Comparison of ENCODE assay signal across 20 cellular contexts in the genomic region with DNA sequence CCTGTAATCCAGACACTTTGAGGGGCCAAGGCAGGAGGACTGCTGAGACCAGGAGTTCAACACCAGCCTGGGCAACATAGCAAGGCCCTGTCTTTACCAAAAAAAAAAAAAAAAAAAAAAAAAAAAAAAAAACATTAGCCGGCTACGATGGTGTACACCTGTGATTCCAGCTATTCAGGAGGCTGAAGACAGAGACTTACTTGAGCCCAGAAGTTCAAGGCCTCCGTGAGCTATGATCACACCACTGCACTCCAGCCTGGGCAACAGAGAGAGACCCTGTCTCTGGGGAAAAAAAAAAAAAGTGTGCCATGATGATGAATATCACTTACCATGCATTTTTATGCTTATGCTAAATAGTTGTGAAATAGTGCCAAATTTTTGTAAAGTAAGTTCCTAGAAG.
DNase-seq lines count a peak whose midpoint lies in the region; ATAC-seq and TF ChIP-seq lines count a peak whose summit lies in the region.
"Had no signal": no experiment of that assay in that cellular context is flagged by ENCODE, and none has a peak within 500 bp of the region (broad histone marks: within the 10 kb centered on the region; RNA-seq: fewer than 3 reads in every experiment).

No MANE protein-coding gene starts in this region.

- H3K27ac ChIP-seq in CD4-positive, alpha-beta T cell (ENCODE audit: low read depth, low read length) = no peak overlapping the region
- H3K27ac ChIP-seq in MM.1S (ENCODE audit: low read length) (peak overlapping the region; percentile 74), gastroesophageal sphincter (no peak overlapping the region)
- H3K27ac ChIP-seq: BLaER1 treated with 17β-estradiol and CSF1 and Interleukin-3, amounts not matched to agents 10 nM and 100 nM had no signal

- POLR2A ChIA-PET in CD4-positive, alpha-beta T cell (lab: Charles Lee) = interaction anchor here (0.9 to 1.5 kb wide), 2 partner anchors 8 to 42 kb away, joined by 3 to 5 read pairs; no protein-coding TSS in a partner anchor
- POLR2A ChIA-PET in naive thymus-derived CD8-positive, alpha-beta T cell (lab: Charles Lee) = interaction anchor here (0.7 to 1.2 kb wide), 2 partner anchors 8 to 14 kb away, joined by 3 read pairs; no protein-coding TSS in a partner anchor

- TF ChIP-seq POLR2A in gastroesophageal sphincter (IDR thresholded peaks at IDR 0.05) = no peak

- H3K36me3 Mint-ChIP-seq in activated T-cell treated with anti-CD3 and anti-CD28 coated beads, Interleukin-2, amount 50 U/mL, for 72 hours (ENCODE audit: insufficient read depth in 2 of 2) = peaks cover 0 to 2% of the 10 kb centered on the region in 2 donors
- H3K36me3 Mint-ChIP-seq in activated T-cell treated with anti-CD3 and anti-CD28 coated beads, Interleukin-2, amount 50 U/mL, for 24 hours (ENCODE audit: low read depth) = no peaks in the 10 kb centered on the region
- no peaks in the 10 kb centered on the region for H3K36me3 Mint-ChIP-seq in CD4-positive, alpha-beta T cell (ENCODE audit: low read depth)
- H3K36me3 Mint-ChIP-seq in naive thymus-derived CD8-positive, alpha-beta T cell = no peaks in the 10 kb centered on the region

- no peaks in the 10 kb centered on the region for H3K27me3 Mint-ChIP-seq in activated T-cell treated with anti-CD3 and anti-CD28 coated beads, Interleukin-2, amount 50 U/mL, for 72 hours (ENCODE audit: low read depth)
- no peaks in the 10 kb centered on the region for H3K27me3 Mint-ChIP-seq in activated T-cell treated with anti-CD3 and anti-CD28 coated beads, Interleukin-2, amount 50 U/mL, for 24 hours
- no peaks in the 10 kb centered on the region for H3K27me3 Mint-ChIP-seq in CD4-positive, alpha-beta T cell
- no peaks in the 10 kb centered on the region for H3K27me3 Mint-ChIP-seq in naive thymus-derived CD8-positive, alpha-beta T cell

- H3K27ac Mint-ChIP-seq in activated T-cell treated with anti-CD3 and anti-CD28 coated beads, Interleukin-2, amount 50 U/mL, for 72 hours = peak overlapping the region; percentile 85
- H3K27ac Mint-ChIP-seq in activated T-cell treated with anti-CD3 and anti-CD28 coated beads, Interleukin-2, amount 50 U/mL, for 24 hours = no peak overlapping the region
- peak overlapping the region; percentile 80 for H3K27ac Mint-ChIP-seq in CD4-positive, alpha-beta T cell
- H3K27ac Mint-ChIP-seq in naive thymus-derived CD8-positive, alpha-beta T cell = peak overlapping the region in 8 of 10 donors; percentile 80 to 95 (median 90)

- no peaks in the 10 kb centered on the region for H3K27me3 ChIP-seq in CD4-positive, alpha-beta T cell (ENCODE audit: control insufficient read depth, insufficient read depth, low read length)
- H3K27me3 ChIP-seq in MM.1S (replicated peaks; ENCODE audit: insufficient read depth, low read length) (no peaks in the 10 kb centered on the region), gastroesophageal sphincter (no peaks in the 10 kb centered on the region)
- H3K27me3 ChIP-seq: BLaER1 treated with 17β-estradiol and CSF1 and Interleukin-3, amounts not matched to agents 10 nM and 100 nM had no signal

- no peak overlapping the region for H2AFZ ChIP-seq in MM.1S (ENCODE audit: low read length)

- H4K20me1 ChIP-seq in MM.1S (ENCODE audit: insufficient read depth, low read length) = no peaks in the 10 kb centered on the region

- H3K4me1 ChIP-seq in MM.1S (ENCODE audit: low read length) = peaks cover 51% of the 10 kb centered on the region
- H3K4me1 ChIP-seq in gastroesophageal sphincter = no peaks in the 10 kb centered on the region

- intact Hi-C loops in CD4-positive, alpha-beta T cell (cut with DNase I, micrococcal nuclease) = loop anchor here (2.0 to 5.0 kb wide), 3 partner anchors 16 to 47 kb away; no protein-coding TSS in a partner anchor

- H3K36me3 ChIP-seq in MM.1S (replicated peaks; ENCODE audit: insufficient read depth, low read length) = no peaks in the 10 kb centered on the region
- peaks cover 0 to 5% of the 10 kb centered on the region in 2 donors for H3K36me3 ChIP-seq in gastroesophageal sphincter

- no peak for ATAC-seq in activated T-cell treated with anti-CD3 and anti-CD28 coated beads, Interleukin-2, amount 50 U/mL, for 72 hours (replicated peaks in 1 of 2)
- ATAC-seq in CD4-positive, alpha-beta T cell (ENCODE audit: poor library complexity) = no peak
- ATAC-seq in naive thymus-derived CD8-positive, alpha-beta T cell = no peak
- ATAC-seq in gastroesophageal sphincter = no peak
- ATAC-seq: PC-3 had no signal

- 81 to 94% methylated on average over 2 to 3 of the region's 3 CpGs for WGBS in gastroesophageal sphincter (ENCODE audit: low coverage in 1 of 2), 2 donors

- no peaks in the 10 kb centered on the region for H3K9me2 ChIP-seq in MM.1S (replicated peaks; ENCODE audit: insufficient read depth, low read length)
- H3K9me2 ChIP-seq: SK-N-SH had no signal

- H3K79me2 ChIP-seq in MM.1S (ENCODE audit: low read length) = peaks cover 3% of the 10 kb centered on the region; the same call in 1 of the 2 replicates

- no peak overlapping the region for H3K4me3 ChIP-seq in MM.1S (ENCODE audit: low read length)
- H3K4me3 ChIP-seq in gastroesophageal sphincter = no peak overlapping the region
- H3K4me3 ChIP-seq: BLaER1 treated with 17β-estradiol and CSF1 and Interleukin-3, amounts not matched to agents 10 nM and 100 nM had no signal

- peaks cover 57% of the 10 kb centered on the region for H3K4me1 Mint-ChIP-seq in activated T-cell treated with anti-CD3 and anti-CD28 coated beads, Interleukin-2, amount 50 U/mL, for 72 hours (ENCODE audit: low read depth)
- H3K4me1 Mint-ChIP-seq in activated T-cell treated with anti-CD3 and anti-CD28 coated beads, Interleukin-2, amount 50 U/mL, for 24 hours (ENCODE audit: low read depth) = peaks cover 76% of the 10 kb centered on the region
- peaks cover 97% of the 10 kb centered on the region for H3K4me1 Mint-ChIP-seq in CD4-positive, alpha-beta T cell (ENCODE audit: low read depth)
- H3K4me1 Mint-ChIP-seq in naive thymus-derived CD8-positive, alpha-beta T cell = peaks cover 48 to 94% (median 89%) of the 10 kb centered on the region in 4 donors

- peak overlapping the region; percentile 33; the same call in 1 of the 2 replicates for H3K9ac ChIP-seq in MM.1S (ENCODE audit: low read length)
- H3K9ac ChIP-seq: BLaER1 treated with 17β-estradiol and CSF1 and Interleukin-3, amounts not matched to agents 10 nM and 100 nM; SK-N-SH had no signal

- TF ChIP-seq EP300 in gastroesophageal sphincter (IDR thresholded peaks at IDR 0.05) = no peak

- H3K9me3 Mint-ChIP-seq in activated T-cell treated with anti-CD3 and anti-CD28 coated beads, Interleukin-2, amount 50 U/mL, for 72 hours = no peaks in the 10 kb centered on the region
- H3K9me3 Mint-ChIP-seq in activated T-cell treated with anti-CD3 and anti-CD28 coated beads, Interleukin-2, amount 50 U/mL, for 24 hours = no peaks in the 10 kb centered on the region
- no peaks in the 10 kb centered on the region for H3K9me3 Mint-ChIP-seq in CD4-positive, alpha-beta T cell
- H3K9me3 Mint-ChIP-seq in naive thymus-derived CD8-positive, alpha-beta T cell = peaks cover 0 to 2% (median 0%) of the 10 kb centered on the region in 9 donors
- H3K9me3 Mint-ChIP-seq: HFFc6 had no signal

- no peak overlapping the region for H3K4me3 Mint-ChIP-seq in activated T-cell treated with anti-CD3 and anti-CD28 coated beads, Interleukin-2, amount 50 U/mL, for 72 hours
- H3K4me3 Mint-ChIP-seq in activated T-cell treated with anti-CD3 and anti-CD28 coated beads, Interleukin-2, amount 50 U/mL, for 24 hours = no peak overlapping the region
- no peak overlapping the region for H3K4me3 Mint-ChIP-seq in CD4-positive, alpha-beta T cell
- peak overlapping the region in 6 of 10 donors; percentile 58 to 84 (median 74) for H3K4me3 Mint-ChIP-seq in naive thymus-derived CD8-positive, alpha-beta T cell

- H3K9me3 ChIP-seq in CD4-positive, alpha-beta T cell (ENCODE audit: control insufficient read depth, low read length) = no peaks in the 10 kb centered on the region
- H3K9me3 ChIP-seq in MM.1S (replicated peaks; ENCODE audit: insufficient read depth, low read length) = no peaks in the 10 kb centered on the region
- no peaks in the 10 kb centered on the region for H3K9me3 ChIP-seq in gastroesophageal sphincter
- H3K9me3 ChIP-seq: SK-N-SH had no signal

- no peak for TF ChIP-seq CTCF in CD4-positive, alpha-beta T cell (IDR thresholded peaks at IDR 0.05)
- no peak for TF ChIP-seq CTCF in MM.1S (IDR thresholded peaks at IDR 0.05; ENCODE audit: low read length)
- TF ChIP-seq CTCF in gastroesophageal sphincter (IDR thresholded peaks at IDR 0.05) = no peak

- CTCF ChIA-PET in CD4-positive, alpha-beta T cell (lab: Charles Lee) = no interaction called here

- no peak for DNase-seq in activated T-cell treated with anti-CD3 and anti-CD28 coated beads, Interleukin-2, amount 50 U/mL, for 72 hours
- DNase-seq in activated T-cell treated with anti-CD3 and anti-CD28 coated beads, Interleukin-2, amount 50 U/mL, for 24 hours = no peak
- DNase-seq in CD4-positive, alpha-beta T cell = no peak
- DNase-seq in MM.1S (no peak), middle frontal gyrus (ENCODE audit: extremely low spot score, low spot score) (no peak), AG20443 (ENCODE audit: low spot score) (no peak)
- DNase-seq in naive thymus-derived CD8-positive, alpha-beta T cell = no peak
- DNase-seq: AML-193, Calu3, DND-41, HFFc6, KBM-7, NCI-H146, NCI-H1930, NCI-H2107, NCI-H524 treated with DMSO at 0.1 percent for 48 hours, PC-3, SK-N-SH had no signal

- H3K4me2 ChIP-seq in MM.1S (ENCODE audit: low read depth, low read length) = peak overlapping the region; percentile 42; the same call in 1 of the 2 replicates
- H3K4me2 ChIP-seq: SK-N-SH had no signal

- peaks cover 20% of the 10 kb centered on the region for H3F3A ChIP-seq in MM.1S (ENCODE audit: insufficient read depth, low read length)

Comparison
In these comparisons a context has a peak if more than half of its experiments do, and no peak if none do; other contexts are left out.
1. H3K4me3 Mint-ChIP-seq: peak in naive thymus-derived CD8-positive, alpha-beta T cell (6 of 10); none in activated T-cell treated with anti-CD3 and anti-CD28 coated beads, Interleukin-2, amount 50 U/mL, for 72 hours (0 of 2), activated T-cell treated with anti-CD3 and anti-CD28 coated beads, Interleukin-2, amount 50 U/mL, for 24 hours (single experiment) and CD4-positive, alpha-beta T cell (single experiment).